Comparison of ENCODE assay signal across 8 cellular contexts in genomic region chr17:54968259-54968953, GRCh38. TPM values are rescaled to one million over a fixed set of nuclear protein-coding genes. Genes with fewer than 3 reads are reported as not detected.
DNase-seq lines count a peak whose midpoint lies in the region; ATAC-seq and TF ChIP-seq lines count a peak whose summit lies in the region.

Gene COX11, minus strand, starts transcription at chr17:54968654. Its CDS starts 8 bp downstream, at chr17:54968646.
Gene STXBP4, plus strand, starts transcription at chr17:54968765. Its CDS starts 17,455 bp downstream, at chr17:54986220.

- ATAC-seq in GM21723 (IDR thresholded peaks at IDR 0.05; ENCODE audit: unreplicated experiment) = peak; percentile 93

- no peaks in the 10 kb centered on the region for H3K9me3 ChIP-seq in esophagus muscularis mucosa
- no peaks in the 10 kb centered on the region for H3K9me3 ChIP-seq in mucosa of stomach (ENCODE audit: control insufficient read depth, low read length)

- in situ Hi-C loops in KBM-7 (cut with MboI; ENCODE audit: low pct_unique_long_range_greater_than_20kb, low sequenced_read_pairs) = no loop called here

- H3K9ac ChIP-seq in mucosa of stomach (ENCODE audit: low read length) = peak within 1 kb of the TSS; percentile 82

- H3K4me3 Mint-ChIP-seq in activated T-cell treated with anti-CD3 and anti-CD28 coated beads, Interleukin-2, amount 50 U/mL, for 24 hours = no peak within 1 kb of the TSS

- H3K4me3 ChIP-seq in esophagus muscularis mucosa = peak within 1 kb of the TSS; percentile 88 to 95 (median 92)
- peak within 1 kb of the TSS; percentile 93 for H3K4me3 ChIP-seq in mucosa of stomach (ENCODE audit: low read length)

- no peaks in the 10 kb centered on the region for H3K27me3 Mint-ChIP-seq in activated T-cell treated with anti-CD3 and anti-CD28 coated beads, Interleukin-2, amount 50 U/mL, for 24 hours

- intact Hi-C loops in esophagus muscularis mucosa (cut with DNase I) = loop anchor here (2.0 kb wide), 1 partner anchor 68 kb away; the partner anchor contains the start of gene TOM1L1

- no peaks in the 10 kb centered on the region for H3K27me3 ChIP-seq in esophagus muscularis mucosa
- H3K27me3 ChIP-seq in mucosa of stomach (ENCODE audit: control insufficient read depth, insufficient read depth, low read length) = no peaks in the 10 kb centered on the region

- H3K36me3 ChIP-seq in esophagus muscularis mucosa = peaks cover 0 to 13% (median 9%) of the 10 kb centered on the region in 4 donors
- H3K36me3 ChIP-seq in mucosa of stomach (ENCODE audit: control insufficient read depth, insufficient read depth, low read length) = no peaks in the 10 kb centered on the region

- TF ChIP-seq EP300 in esophagus muscularis mucosa (IDR thresholded peaks at IDR 0.05) = no peak

- no peak within 1 kb of the TSS for H3K27ac Mint-ChIP-seq in activated T-cell treated with anti-CD3 and anti-CD28 coated beads, Interleukin-2, amount 50 U/mL, for 24 hours

- H3K4me1 Mint-ChIP-seq in activated T-cell treated with anti-CD3 and anti-CD28 coated beads, Interleukin-2, amount 50 U/mL, for 24 hours (ENCODE audit: low read depth) = peaks cover 28% of the 10 kb centered on the region

- peak within 1 kb of the TSS; percentile 88 to 94 (median 92) for H3K27ac ChIP-seq in esophagus muscularis mucosa (replicated peaks in 1 of 4)

- H3K36me3 Mint-ChIP-seq in activated T-cell treated with anti-CD3 and anti-CD28 coated beads, Interleukin-2, amount 50 U/mL, for 24 hours (ENCODE audit: low read depth) = peaks cover 30% of the 10 kb centered on the region

- peaks cover 22 to 45% (median 42%) of the 10 kb centered on the region in 4 donors for H3K4me1 ChIP-seq in esophagus muscularis mucosa
- peaks cover 12% of the 10 kb centered on the region for H3K4me1 ChIP-seq in mucosa of stomach (ENCODE audit: control insufficient read depth, insufficient read depth, low read length)

- DNase-seq in DMS79 (lab: John Stamatoyannopoulos, UW) (peak; percentile 68), KBM-7 (peak; percentile 97), OCI-M2 (lab: John Stamatoyannopoulos, UW; ENCODE audit: unreplicated experiment) (peak; percentile 63), esophagus muscularis mucosa (ENCODE audit: extremely low spot score) (peak; percentile 97)
- DNase-seq in activated T-cell treated with anti-CD3 and anti-CD28 coated beads, Interleukin-2, amount 50 U/mL, for 24 hours = peak; percentile 94
- DNase-seq in stimulated activated CD8-positive, alpha-beta memory T cell treated with anti-CD3 and anti-CD28 coated beads, Interleukin-4, amount 100 ng/mL, for 48 hours = peak; percentile 92

- WGBS in esophagus muscularis mucosa = 0% methylated on average over 13 of the region's 56 CpGs

- TF ChIP-seq POLR2A in esophagus muscularis mucosa (IDR thresholded peaks at IDR 0.05; ENCODE audit: low read depth) = no peak

- H3K9me3 Mint-ChIP-seq in activated T-cell treated with anti-CD3 and anti-CD28 coated beads, Interleukin-2, amount 50 U/mL, for 24 hours = no peaks in the 10 kb centered on the region

- TF ChIP-seq CTCF in esophagus muscularis mucosa (IDR thresholded peaks at IDR 0.05) = peak in 2 of 3 experiments; percentile 44 to 52

RNA-seq across cellular contexts. Expression of gene COX11, which starts in this region (rescaled TPM):
- 10 to 100 TPM; 63.0 to 96.4 (median 79.8) TPM for total RNA-seq in esophagus muscularis mucosa

RNA-seq across cellular contexts. Expression of gene STXBP4, which starts in this region (rescaled TPM):
- total RNA-seq in esophagus muscularis mucosa = 10 to 100 TPM; 15.4 to 22.6 (median 19.8) TPM

Comparison
In these comparisons a context has a peak if more than half of its experiments do, and no peak if none do; other contexts are left out.
1. Peak in every context shown above with its lines: DNase-seq, ATAC-seq, H3K4me3 ChIP-seq and H3K27ac ChIP-seq.